In genomic region chr10:86194684-86195083, GRCh38 we compare ENCODE assay signal across 19 cellular contexts.
"Had no signal": no experiment of that assay in that cellular context is flagged by ENCODE, and none has a peak within 500 bp of the region (broad histone marks: within the 10 kb centered on the region; RNA-seq: fewer than 3 reads in every experiment).

No MANE protein-coding gene starts in this region.

- H3K36me3 ChIP-seq: MG63, SJCRH30 had no signal

- ATAC-seq: HepG2 had no signal

- H3K27ac ChIP-seq: RWPE1, SJCRH30 had no signal

- H3K4me3 ChIP-seq: MG63, SJCRH30 had no signal

- H3K9me3 ChIP-seq: MG63, SJCRH30 had no signal

- H3K27me3 ChIP-seq: MG63, SJCRH30 had no signal

- H3K4me1 ChIP-seq: SJCRH30 had no signal

- DNase-seq: IMR-90, KG1, MG63, NCI-H1092, NCI-H1436, NCI-H187, NCI-H2029, NCI-H2081 treated with DMSO at 0.1 percent for 48 hours, NCI-H2171, NCI-H226, NCI-H446, NCI-H510A, NCI-H524 treated with DMSO at 0.1 percent for 48 hours, NCI-H69, NCI-H774, SHP77, SJCRH30 had no signal
